ENCODE assay signal across 25 cellular contexts in the genomic region with DNA sequence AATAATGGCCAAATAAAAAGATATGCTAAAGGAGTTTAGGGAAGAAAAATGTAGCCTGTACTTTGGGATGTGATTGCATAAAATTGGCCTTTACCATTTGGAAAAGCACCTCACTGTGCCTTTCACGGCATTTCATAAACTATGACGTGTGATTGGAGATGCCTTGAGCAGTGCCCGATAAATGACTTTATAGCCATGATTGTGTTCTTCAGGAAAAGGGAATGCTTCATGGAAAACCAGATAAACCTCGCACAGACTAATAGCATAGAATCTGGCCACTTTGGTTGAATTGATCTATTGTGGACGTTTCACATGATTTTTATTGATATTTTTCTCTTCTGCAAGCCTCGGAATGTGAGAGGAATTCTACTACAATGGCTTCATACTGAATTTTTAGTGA.
DNase-seq lines count a peak whose midpoint lies in the region; ATAC-seq and TF ChIP-seq lines count a peak whose summit lies in the region.
"Had no signal": no experiment of that assay in that cellular context is flagged by ENCODE, and none has a peak within 500 bp of the region (broad histone marks: within the 10 kb centered on the region; RNA-seq: fewer than 3 reads in every experiment).

No MANE protein-coding gene starts in this region.

- H3K9me3 Mint-ChIP-seq in activated CD4-positive, alpha-beta T cell treated with anti-CD3 and anti-CD28 coated beads, Interleukin-2, amount 10 ng/mL, durations not matched to agents 24 days and 14 days, result no peaks in the 10 kb centered on the region

- no peaks in the 10 kb centered on the region for H3F3A ChIP-seq in neural cell (ENCODE audit: insufficient read depth, low read length, poor library complexity, severe bottlenecking)

- no peak overlapping the region for H2BK5ac ChIP-seq in trophoblast cell (ENCODE audit: low read depth, low read length, poor library complexity)

- H3K79me1 ChIP-seq in trophoblast cell (ENCODE audit: low read length), result peaks cover 12% of the 10 kb centered on the region

- no peaks in the 10 kb centered on the region for H3K27me3 ChIP-seq in esophagus muscularis mucosa
- no peaks in the 10 kb centered on the region for H3K27me3 ChIP-seq in neural cell (ENCODE audit: insufficient read depth, low read depth, low read length)
- H3K27me3 ChIP-seq in trophoblast cell (ENCODE audit: insufficient read depth, low read length), result no peaks in the 10 kb centered on the region
- H3K27me3 ChIP-seq: BLaER1 treated with 17β-estradiol and CSF1 and Interleukin-3, amounts not matched to agents 10 nM and 100 nM had no signal

- no peak overlapping the region for H2BK120ac ChIP-seq in trophoblast cell (ENCODE audit: insufficient read depth, low read length, poor library complexity)

- no peak overlapping the region for H3K18ac ChIP-seq in trophoblast cell (ENCODE audit: low read length)

- H3K4me3 ChIP-seq in esophagus muscularis mucosa, result no peak overlapping the region
- no peak overlapping the region for H3K4me3 ChIP-seq in neural cell (ENCODE audit: low read length)
- no peak overlapping the region for H3K4me3 ChIP-seq in trophoblast cell (ENCODE audit: low read depth, low read length)
- H3K4me3 ChIP-seq in lower leg skin (ENCODE audit: low read depth, poor library complexity, severe bottlenecking), result no peak overlapping the region
- H3K4me3 ChIP-seq: A549; BLaER1 treated with 17β-estradiol and CSF1 and Interleukin-3, amounts not matched to agents 10 nM and 100 nM; GM12878 had no signal

- H3K4me2 ChIP-seq in neural cell (ENCODE audit: low read length) (no peak overlapping the region), trophoblast cell (ENCODE audit: low read length) (no peak overlapping the region)
- H3K4me2 ChIP-seq: A549; BLaER1 treated with 17β-estradiol and CSF1 and Interleukin-3, amounts not matched to agents 10 nM and 100 nM had no signal

- no peak overlapping the region for H2BK12ac ChIP-seq in trophoblast cell (ENCODE audit: low read length)

- no peak overlapping the region for H4K12ac ChIP-seq in trophoblast cell (ENCODE audit: low read depth, low read length)

- DNase-seq in activated CD4-positive, alpha-beta T cell treated with anti-CD3 and anti-CD28 coated beads, Interleukin-2, amount 10 ng/mL, durations not matched to agents 24 days and 14 days, result peak; percentile 8
- DNase-seq in activated CD4-positive, alpha-beta T cell treated with anti-CD3 and anti-CD28 coated beads, Interleukin-2, amount 50 U/mL, for 4 hours, result no peak
- DNase-seq in esophagus muscularis mucosa (ENCODE audit: extremely low spot score) (peak; percentile 19), trophoblast cell (no peak), NCI-H1105 (lab: John Stamatoyannopoulos, UW) (no peak), lower leg skin (ENCODE audit: low spot score in 2 of 2) (no peak)
- DNase-seq: AML-193; CD4-positive, alpha-beta memory T cell; CD8-positive, alpha-beta memory T cell; COR-L47; DMS 273 treated with DMSO at 0.1 percent for 48 hours; DMS153; DMS53; DMS79; DND-41; EL; GDM1 had no signal

- no peak overlapping the region for H3K4me3 Mint-ChIP-seq in activated CD4-positive, alpha-beta T cell treated with anti-CD3 and anti-CD28 coated beads, Interleukin-2, amount 10 ng/mL, durations not matched to agents 24 days and 14 days
- H3K4me3 Mint-ChIP-seq: B cell; CD4-positive, alpha-beta memory T cell; CD8-positive, alpha-beta memory T cell had no signal

- H3K4me1 ChIP-seq in esophagus muscularis mucosa, result peaks cover 0 to 10% (median 3%) of the 10 kb centered on the region in 4 donors
- peaks cover 10 to 16% of the 10 kb centered on the region in 2 experiments for H3K4me1 ChIP-seq in trophoblast cell (ENCODE audit: control insufficient read depth in 1 of 2, insufficient read depth in 2 of 2, low read length in 2 of 2)
- H3K4me1 ChIP-seq: A549; BLaER1 treated with 17β-estradiol and CSF1 and Interleukin-3, amounts not matched to agents 10 nM and 100 nM had no signal

- no peak overlapping the region for H4K8ac ChIP-seq in trophoblast cell (ENCODE audit: low read depth, low read length)

- H3K9me3 ChIP-seq in esophagus muscularis mucosa (no peaks in the 10 kb centered on the region), neural cell (ENCODE audit: low read length) (no peaks in the 10 kb centered on the region), trophoblast cell (ENCODE audit: insufficient read depth, low read depth, low read length) (no peaks in the 10 kb centered on the region)
- H3K9me3 ChIP-seq: A549; BLaER1 treated with 17β-estradiol and CSF1 and Interleukin-3, amounts not matched to agents 10 nM and 100 nM had no signal

- peak overlapping the region; percentile 15 for H4K91ac ChIP-seq in trophoblast cell (ENCODE audit: low read depth, low read length)

- no peak overlapping the region for H3K27ac Mint-ChIP-seq in activated CD4-positive, alpha-beta T cell treated with anti-CD3 and anti-CD28 coated beads, Interleukin-2, amount 10 ng/mL, durations not matched to agents 24 days and 14 days
- H3K27ac Mint-ChIP-seq: B cell; CD4-positive, alpha-beta memory T cell had no signal

- no peak overlapping the region for H3K23ac ChIP-seq in trophoblast cell (ENCODE audit: low read length)

- TF ChIP-seq POLR2A in esophagus muscularis mucosa (IDR thresholded peaks at IDR 0.05; ENCODE audit: low read depth) (no peak), lower leg skin (IDR thresholded peaks at IDR 0.05) (no peak)

- no peaks in the 10 kb centered on the region for H4K20me1 ChIP-seq in neural cell (ENCODE audit: insufficient read depth)
- H4K20me1 ChIP-seq: BLaER1 treated with 17β-estradiol and CSF1 and Interleukin-3, amounts not matched to agents 10 nM and 100 nM had no signal

- TF ChIP-seq EP300 in esophagus muscularis mucosa (IDR thresholded peaks at IDR 0.05) (no peak), neural cell (conservative IDR thresholded peaks at IDR 0.05; ENCODE audit: poor library complexity, severe bottlenecking) (no peak)

- H3K79me2 ChIP-seq in neural cell (replicated peaks; ENCODE audit: insufficient read depth, low read length) (no peaks in the 10 kb centered on the region), trophoblast cell (ENCODE audit: control insufficient read depth, insufficient read depth, low read length, poor library complexity) (peaks cover 1% of the 10 kb centered on the region)

- H3K4ac ChIP-seq in trophoblast cell (ENCODE audit: low read depth, low read length), result no peak overlapping the region

- WGBS in esophagus muscularis mucosa, result 86% methylated on average over 6 of the region's 6 CpGs
- no CpG with 5 or more reads among the region's 6 CpGs for WGBS in trophoblast cell (ENCODE audit: extremely low coverage, insufficient coverage, insufficient read length)
- 89% methylated on average over 6 of the region's 6 CpGs for WGBS in lower leg skin, 2 donors

- no peak overlapping the region for H3K14ac ChIP-seq in trophoblast cell (ENCODE audit: low read length)

- H3K9ac ChIP-seq in neural cell (ENCODE audit: low read length) (no peak overlapping the region), trophoblast cell (ENCODE audit: low read length) (no peak overlapping the region)
- H3K9ac ChIP-seq: BLaER1 treated with 17β-estradiol and CSF1 and Interleukin-3, amounts not matched to agents 10 nM and 100 nM had no signal

- no peak for TF ChIP-seq RAD21 in neural cell (conservative IDR thresholded peaks at IDR 0.05)

- TF ChIP-seq CTCF in esophagus muscularis mucosa (IDR thresholded peaks at IDR 0.05) (no peak), neural cell (IDR thresholded peaks at IDR 0.05; ENCODE audit: poor library complexity, severe bottlenecking) (no peak), lower leg skin (IDR thresholded peaks at IDR 0.05) (no peak)

- H3K36me3 Mint-ChIP-seq in activated CD4-positive, alpha-beta T cell treated with anti-CD3 and anti-CD28 coated beads, Interleukin-2, amount 10 ng/mL, durations not matched to agents 24 days and 14 days (ENCODE audit: low read depth), result no peaks in the 10 kb centered on the region
- H3K36me3 Mint-ChIP-seq: CD4-positive, alpha-beta memory T cell; CD8-positive, alpha-beta memory T cell had no signal

- H3K27me3 Mint-ChIP-seq in activated CD4-positive, alpha-beta T cell treated with anti-CD3 and anti-CD28 coated beads, Interleukin-2, amount 10 ng/mL, durations not matched to agents 24 days and 14 days, result peaks cover 3% of the 10 kb centered on the region
- H3K27me3 Mint-ChIP-seq: B cell had no signal

- no peak overlapping the region for H2AK5ac ChIP-seq in trophoblast cell (ENCODE audit: low read length)

- H3K27ac ChIP-seq in esophagus muscularis mucosa (replicated peaks in 1 of 4), result no peak overlapping the region
- no peak overlapping the region for H3K27ac ChIP-seq in neural cell (ENCODE audit: low read length)
- no peak overlapping the region for H3K27ac ChIP-seq in trophoblast cell (ENCODE audit: low read depth, low read length)
- H3K27ac ChIP-seq: 22Rv1; A549; BLaER1 treated with 17β-estradiol and CSF1 and Interleukin-3, amounts not matched to agents 10 nM and 100 nM; C4-2B had no signal

- intact Hi-C loops in activated CD4-positive, alpha-beta T cell treated with anti-CD3 and anti-CD28 coated beads, Interleukin-2, amount 10 ng/mL, durations not matched to agents 24 days and 14 days (cut with micrococcal nuclease), result no loop called here
- intact Hi-C loops in esophagus muscularis mucosa (cut with DNase I), result no loop called here
- intact Hi-C loops in lower leg skin (cut with DNase I; ENCODE audit: low total_unique reads), result no loop called here

- H2AFZ ChIP-seq in neural cell (ENCODE audit: low read depth, low read length) (no peak overlapping the region), trophoblast cell (ENCODE audit: insufficient read depth, low read length, poor library complexity) (no peak overlapping the region)

- H3K36me3 ChIP-seq in esophagus muscularis mucosa (no peaks in the 10 kb centered on the region), neural cell (ENCODE audit: insufficient read depth, low read length) (no peaks in the 10 kb centered on the region), trophoblast cell (ENCODE audit: control insufficient read depth in 1 of 2, insufficient read depth in 2 of 2, low read length in 2 of 2) (no peaks in the 10 kb centered on the region)
- H3K36me3 ChIP-seq: BLaER1 treated with 17β-estradiol and CSF1 and Interleukin-3, amounts not matched to agents 10 nM and 100 nM had no signal

- ATAC-seq in GM18519 (IDR thresholded peaks at IDR 0.05; ENCODE audit: low FRiP score, unreplicated experiment), result no peak
- ATAC-seq: A549, GM12878 had no signal

- no peaks in the 10 kb centered on the region for H3K4me1 Mint-ChIP-seq in activated CD4-positive, alpha-beta T cell treated with anti-CD3 and anti-CD28 coated beads, Interleukin-2, amount 10 ng/mL, durations not matched to agents 24 days and 14 days
- H3K4me1 Mint-ChIP-seq: B cell; CD4-positive, alpha-beta memory T cell; CD8-positive, alpha-beta memory T cell had no signal

- H3K9me2 ChIP-seq in neural cell (ENCODE audit: insufficient read depth, low read length), result no peaks in the 10 kb centered on the region

Comparison
In these comparisons a context has a peak if more than half of its experiments do, and no peak if none do; other contexts are left out.
1. DNase-seq: peak in activated CD4-positive, alpha-beta T cell treated with anti-CD3 and anti-CD28 coated beads, Interleukin-2, amount 10 ng/mL, durations not matched to agents 24 days and 14 days (single experiment) and esophagus muscularis mucosa (single experiment); none in activated CD4-positive, alpha-beta T cell treated with anti-CD3 and anti-CD28 coated beads, Interleukin-2, amount 50 U/mL, for 4 hours (0 of 2), trophoblast cell (0 of 2), NCI-H1105 (single experiment) and lower leg skin (0 of 2).